ENCODE assay signal across 18 cellular contexts in the genomic region with DNA sequence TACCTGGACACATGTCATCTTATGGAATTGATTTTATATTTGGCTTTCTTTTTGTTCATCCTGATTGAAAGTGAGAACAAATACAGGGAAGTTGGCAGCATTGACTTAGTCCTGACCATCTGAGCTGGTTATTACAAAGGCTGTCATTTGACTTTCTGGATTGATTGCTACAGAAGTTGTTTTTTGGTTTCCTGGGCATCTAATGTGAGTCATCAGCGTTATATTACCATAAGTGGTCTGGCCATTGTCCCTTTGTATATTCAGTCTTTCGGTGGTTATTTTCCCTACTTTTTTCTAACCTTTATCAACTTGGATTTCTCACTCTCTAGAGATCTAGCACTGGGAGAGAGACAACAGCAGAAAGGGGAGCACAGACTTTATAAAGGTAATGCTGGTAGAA.
"Had no signal": no experiment of that assay in that cellular context is flagged by ENCODE, and none has a peak within 500 bp of the region (broad histone marks: within the 10 kb centered on the region; RNA-seq: fewer than 3 reads in every experiment).

No MANE protein-coding gene starts in this region.

- ATAC-seq: heart right ventricle had no signal

- H3K27me3 ChIP-seq: esophagus muscularis mucosa, heart right ventricle, tibial artery had no signal

- H3K4me1 ChIP-seq: esophagus muscularis mucosa, heart right ventricle, left ventricle myocardium inferior, tibial artery had no signal

- H3K4me3 ChIP-seq: esophagus muscularis mucosa, heart right ventricle, left ventricle myocardium inferior, tibial artery had no signal

- H3K36me3 ChIP-seq: esophagus muscularis mucosa, heart right ventricle, left ventricle myocardium inferior, tibial artery, WERI-Rb-1 had no signal

- DNase-seq: activated CD4-positive, alpha-beta T cell treated with anti-CD3 and anti-CD28 coated beads for 1 hour; activated CD4-positive, alpha-beta T cell treated with anti-CD3 and anti-CD28 coated beads, Interleukin-2, amount 50 U/mL, for 4 hours; dermis blood vessel endothelial cell; effector memory CD4-positive, alpha-beta T cell; heart right ventricle; immature natural killer cell; kidney glomerular epithelial cell; left ventricle myocardium inferior; occipital lobe; retina; stimulated activated CD4-positive, alpha-beta T cell treated with anti-CD3 and anti-CD28 coated beads, Interleukin-12 subunit alpha, Interleukin-12 subunit beta, amount 100 ng/mL, for 4 hours; stimulated activated CD4-positive, alpha-beta T cell treated with anti-CD3 and anti-CD28 coated beads, Interleukin-1b, Interleukin-23, amount 100 ng/mL, for 48 hours; stimulated activated CD8-positive, alpha-beta memory T cell treated with anti-CD3 and anti-CD28 coated beads, Interleukin-4, amount 100 ng/mL, for 48 hours; stimulated activated naive CD4-positive, alpha-beta T cell treated with Interleukin-2 at 50 U/mL for 16 hours; substantia nigra; tibial artery; WERI-Rb-1 had no signal

- H3K27ac ChIP-seq: esophagus muscularis mucosa, heart right ventricle, left ventricle myocardium inferior, tibial artery, WERI-Rb-1 had no signal

- H3K9me3 ChIP-seq: esophagus muscularis mucosa, tibial artery had no signal
